16 cellular contexts compared by ENCODE assay signal in the genomic region with DNA sequence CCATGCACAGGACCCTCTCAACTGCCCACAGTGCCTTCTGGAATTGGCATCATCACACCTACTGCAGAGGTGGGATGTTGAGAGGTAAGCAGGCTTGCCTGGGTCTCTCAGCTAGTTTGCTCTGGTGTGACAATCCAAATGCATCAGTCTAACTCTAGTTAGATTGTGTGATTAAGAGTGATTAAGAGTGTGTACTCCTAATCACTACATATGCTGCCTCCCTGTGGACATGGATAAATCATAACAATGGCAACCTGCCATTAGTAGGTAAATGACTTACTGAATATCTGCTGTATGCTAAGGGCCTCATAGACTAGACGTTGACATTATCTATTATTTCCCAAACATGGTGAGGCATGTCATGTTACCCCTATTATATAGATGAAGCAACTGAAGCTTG.
DNase-seq lines count a peak whose midpoint lies in the region; ATAC-seq, FAIRE-seq and TF ChIP-seq lines count a peak whose summit lies in the region.
"Had no signal": no experiment of that assay in that cellular context is flagged by ENCODE, and none has a peak within 500 bp of the region (broad histone marks: within the 10 kb centered on the region; RNA-seq: fewer than 3 reads in every experiment).

No MANE protein-coding gene starts in this region.

- H3K9me3 ChIP-seq in WERI-Rb-1 (ENCODE audit: severe bottlenecking) (no peaks in the 10 kb centered on the region), ascending aorta (no peaks in the 10 kb centered on the region)

- H3K27me3 ChIP-seq in WERI-Rb-1 (ENCODE audit: insufficient read depth, low read depth, severe bottlenecking) = no peaks in the 10 kb centered on the region
- no peaks in the 10 kb centered on the region for H3K27me3 ChIP-seq in ascending aorta

- H3K4me1 ChIP-seq in ascending aorta = no peaks in the 10 kb centered on the region

- H3K27ac ChIP-seq in WERI-Rb-1 (no peak overlapping the region), ascending aorta (no peak overlapping the region)

- TF ChIP-seq CTCF in D721Med (IDR thresholded peaks at IDR 0.05; ENCODE audit: insufficient read depth, missing control alignments) = peak; percentile 56
- TF ChIP-seq CTCF in WERI-Rb-1 (IDR thresholded peaks at IDR 0.05; ENCODE audit: low read depth, low read length) = 0 out of 2 replicates have a peak, but pooled peaks have one; percentile 31
- TF ChIP-seq CTCF in ascending aorta (IDR thresholded peaks at IDR 0.05) = no peak

- intact Hi-C loops in ascending aorta (cut with DNase I) (no loop called here), Right ventricle myocardium superior (cut with DNase I) (no loop called here)

- H3K36me3 ChIP-seq in WERI-Rb-1 (no peaks in the 10 kb centered on the region), ascending aorta (no peaks in the 10 kb centered on the region)

- ATAC-seq in Right ventricle myocardium superior (ENCODE audit: poor library complexity) = no peak
- ATAC-seq: Panc1, SK-N-SH treated with all-trans-retinoic acid at 6 μM for 48 hours had no signal

- DNase-seq in NCI-H524 (lab: John Stamatoyannopoulos, UW) = peak; percentile 14 to 69
- DNase-seq in NCI-H524 treated with DMSO at 0.1 percent for 48 hours (lab: John Stamatoyannopoulos, UW) = no peak
- DNase-seq in D721Med (ENCODE audit: insufficient read length, low spot score) = no peak
- no peak for DNase-seq in WERI-Rb-1
- peak; percentile 6 for DNase-seq in kidney tubule cell (ENCODE audit: low spot score)
- no peak for DNase-seq in ascending aorta (ENCODE audit: low spot score in 2 of 2)
- no peak for DNase-seq in Right ventricle myocardium superior
- DNase-seq: IMR-90, NCI-H187, NCI-H2107, NCI-H510A had no signal

- no peak for FAIRE-seq in D721Med (lab: Jason Lieb, UNC)
- FAIRE-seq: A204.1, G401.6, GM12892 had no signal

- H3K4me3 ChIP-seq in WERI-Rb-1 (ENCODE audit: low read depth, low read length) (no peak overlapping the region), ascending aorta (no peak overlapping the region)

Comparison
In these comparisons a context has a peak if more than half of its experiments do, and no peak if none do; other contexts are left out.
1. DNase-seq: peak in NCI-H524 (2 of 2) and kidney tubule cell (single experiment); none in NCI-H524 treated with DMSO at 0.1 percent for 48 hours (single experiment), D721Med (single experiment), WERI-Rb-1 (single experiment), ascending aorta (0 of 2) and Right ventricle myocardium superior (single experiment).
2. CTCF ChIP-seq: peak in D721Med (single experiment) and WERI-Rb-1 (single experiment); none in ascending aorta (0 of 3).